8 cellular contexts compared by ENCODE assay signal in the genomic region with DNA sequence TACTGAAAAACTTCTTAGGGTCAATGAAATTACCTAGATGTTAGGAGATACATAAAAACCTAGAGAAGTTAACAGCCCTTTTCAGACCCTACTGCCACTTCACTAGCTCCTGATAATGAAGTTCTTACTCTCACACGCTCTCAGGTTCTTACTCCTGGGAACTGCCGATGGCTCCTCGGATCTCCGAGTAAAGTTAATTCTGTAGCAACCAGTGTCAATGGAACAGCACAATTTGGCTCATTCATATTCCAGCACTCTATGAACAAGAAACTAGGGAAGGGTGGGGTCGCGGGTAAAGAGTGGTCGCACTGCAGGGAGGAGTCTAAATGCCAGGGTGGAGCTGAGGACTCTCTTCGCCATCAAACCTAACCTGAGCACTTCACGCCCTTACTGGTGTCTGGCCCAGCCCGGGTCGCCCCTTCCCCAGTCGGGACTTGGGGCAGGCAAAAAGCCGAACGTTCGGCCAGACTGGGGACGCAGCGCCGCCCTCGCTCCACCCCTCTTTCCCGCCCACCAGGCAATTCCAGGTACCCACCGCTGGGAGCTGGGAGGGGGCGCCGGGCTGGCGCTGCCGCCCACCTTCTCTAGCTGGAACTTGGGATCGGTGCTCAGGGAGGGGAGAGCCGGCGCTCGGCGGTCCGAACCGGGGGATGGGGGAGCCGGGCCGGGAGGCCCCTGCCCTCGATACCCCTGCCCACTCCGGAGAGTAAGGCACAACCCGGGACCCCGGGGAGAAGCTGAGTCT. TPM values are rescaled to one million over a fixed set of nuclear protein-coding genes. Genes with fewer than 3 reads are reported as not detected.
DNase-seq lines count a peak whose midpoint lies in the region; ATAC-seq and TF ChIP-seq lines count a peak whose summit lies in the region.

No MANE protein-coding gene starts in this region.

- peaks cover 30% of the 10 kb centered on the region for H3K27me3 Mint-ChIP-seq in activated naive CD4-positive, alpha-beta T cell treated with anti-CD3 and anti-CD28 coated beads, Interleukin-2, amount 10 ng/mL, durations not matched to agents 7 days and 5 days
- H3K27me3 Mint-ChIP-seq in osteocyte (ENCODE audit: unreplicated experiment) (no peaks in the 10 kb centered on the region), type B pancreatic cell (no peaks in the 10 kb centered on the region)

- DNase-seq in DMS79 treated with DMSO at 0.1 percent for 48 hours (lab: John Stamatoyannopoulos, UW) (peak; percentile 59), HT-29 (ENCODE audit: low spot score) (peak; percentile 80), RPMI7951 (ENCODE audit: low read depth) (peak; percentile 52), Right ventricle myocardium inferior (ENCODE audit: missing footprints) (peak; percentile 74), osteocyte (ENCODE audit: extremely low spot score, unreplicated experiment) (no peak), type B pancreatic cell (ENCODE audit: extremely low spot score, unreplicated experiment) (peak; percentile 73)
- DNase-seq in activated naive CD4-positive, alpha-beta T cell treated with anti-CD3 and anti-CD28 coated beads, Interleukin-2, amount 10 ng/mL, durations not matched to agents 7 days and 5 days = peak; percentile 75

- peak overlapping the region; percentile 96 for H3K4me3 Mint-ChIP-seq in activated naive CD4-positive, alpha-beta T cell treated with anti-CD3 and anti-CD28 coated beads, Interleukin-2, amount 10 ng/mL, durations not matched to agents 7 days and 5 days
- H3K4me3 Mint-ChIP-seq in osteocyte (ENCODE audit: unreplicated experiment) = peak overlapping the region; percentile 95
- peak overlapping the region; percentile 96 for H3K4me3 Mint-ChIP-seq in type B pancreatic cell

- ATAC-seq in GM21381 (IDR thresholded peaks at IDR 0.05; ENCODE audit: unreplicated experiment) (peak; percentile 47), Right ventricle myocardium inferior (peak; percentile 71)

- H3K27ac Mint-ChIP-seq in activated naive CD4-positive, alpha-beta T cell treated with anti-CD3 and anti-CD28 coated beads, Interleukin-2, amount 10 ng/mL, durations not matched to agents 7 days and 5 days = peak overlapping the region; percentile 77
- peak overlapping the region; percentile 91 for H3K27ac Mint-ChIP-seq in osteocyte (ENCODE audit: unreplicated experiment)
- peak overlapping the region; percentile 89 for H3K27ac Mint-ChIP-seq in type B pancreatic cell

- H3K9me3 Mint-ChIP-seq in activated naive CD4-positive, alpha-beta T cell treated with anti-CD3 and anti-CD28 coated beads, Interleukin-2, amount 10 ng/mL, durations not matched to agents 7 days and 5 days = no peaks in the 10 kb centered on the region
- H3K9me3 Mint-ChIP-seq in osteocyte (ENCODE audit: unreplicated experiment) = peaks cover 10% of the 10 kb centered on the region
- H3K9me3 Mint-ChIP-seq in type B pancreatic cell = peaks cover 10% of the 10 kb centered on the region

- H3K36me3 Mint-ChIP-seq in activated naive CD4-positive, alpha-beta T cell treated with anti-CD3 and anti-CD28 coated beads, Interleukin-2, amount 10 ng/mL, durations not matched to agents 7 days and 5 days = peaks cover 9% of the 10 kb centered on the region
- H3K36me3 Mint-ChIP-seq in osteocyte (ENCODE audit: unreplicated experiment) = peaks cover 3% of the 10 kb centered on the region
- peaks cover 13% of the 10 kb centered on the region for H3K36me3 Mint-ChIP-seq in type B pancreatic cell

- peaks cover 41% of the 10 kb centered on the region for H3K4me1 Mint-ChIP-seq in activated naive CD4-positive, alpha-beta T cell treated with anti-CD3 and anti-CD28 coated beads, Interleukin-2, amount 10 ng/mL, durations not matched to agents 7 days and 5 days
- H3K4me1 Mint-ChIP-seq in osteocyte (ENCODE audit: unreplicated experiment) = peaks cover 57% of the 10 kb centered on the region
- peaks cover 36% of the 10 kb centered on the region for H3K4me1 Mint-ChIP-seq in type B pancreatic cell (ENCODE audit: unreplicated experiment)

- TF ChIP-seq CTCF in osteocyte (IDR thresholded peaks at IDR 0.05) (peak; percentile 43), type B pancreatic cell (conservative IDR thresholded peaks at IDR 0.05) (peak; percentile 69)

- intact Hi-C loops in Right ventricle myocardium inferior (cut with DNase I) = loop anchor here (5.0 kb wide), 1 partner anchor 96 kb away; a partner anchor contains a TSS

- CTCF ChIA-PET in activated naive CD4-positive, alpha-beta T cell treated with anti-CD3 and anti-CD28 coated beads, Interleukin-2, amount 10 ng/mL, durations not matched to agents 7 days and 5 days (lab: Charles Lee) = interaction anchor here (0.7 to 0.8 kb wide), 2 partner anchors 40 to 95 kb away, joined by 3 read pairs; no protein-coding TSS in a partner anchor

RNA-seq across cellular contexts. Expression of a gene that starts 0.7 kb away (rescaled TPM):
- 4.5 and 5.1 TPM in 2 replicates for total RNA-seq in HT-29 (2014; rRNA removed; shearing (Covaris generic))
- total RNA-seq in RPMI7951 (2014; rRNA removed; shearing (Covaris generic)) = 42.8 and 51.2 TPM in 2 replicates
- total RNA-seq in Right ventricle myocardium inferior = 12.0 TPM
- 33.8 and 35.2 TPM in 2 replicates for total RNA-seq in osteocyte
- 9.4 and 17.4 TPM in 2 replicates for total RNA-seq in type B pancreatic cell (ENCODE audit: low replicate concordance)

RNA-seq across cellular contexts. Expression of a gene that starts 49.2 kb away (rescaled TPM):
- 6.5 and 8.5 TPM in 2 replicates for total RNA-seq in HT-29 (2014; rRNA removed; shearing (Covaris generic))
- 14.8 and 18.3 TPM in 2 replicates for total RNA-seq in RPMI7951 (2014; rRNA removed; shearing (Covaris generic))
- total RNA-seq in Right ventricle myocardium inferior (15.4 TPM), osteocyte (8.8 and 9.1 TPM in 2 replicates), type B pancreatic cell (ENCODE audit: low replicate concordance) (1.5 and 3.8 TPM in 2 replicates)
